18 cellular contexts compared by ENCODE assay signal in genomic region chrX:132955710-132956109, GRCh38. TPM values are rescaled to one million over a fixed set of nuclear protein-coding genes. Genes with fewer than 3 reads are reported as not detected.
A peak's percentile ranks its signal among the peaks of the same experiment; 100 is the strongest.
DNase-seq lines count a peak whose midpoint lies in the region; ATAC-seq and TF ChIP-seq lines count a peak whose summit lies in the region.
"Had no signal": no experiment of that assay in that cellular context is flagged by ENCODE, and none has a peak within 500 bp of the region (broad histone marks: within the 10 kb centered on the region; RNA-seq: fewer than 3 reads in every experiment).

No MANE protein-coding gene starts in this region.

- H3K36me3 ChIP-seq in HUES64 (ENCODE audit: insufficient read depth, low read length) (no peaks in the 10 kb centered on the region), esophagus squamous epithelium (no peaks in the 10 kb centered on the region), neuronal stem cell (replicated peaks in 1 of 2; ENCODE audit: control insufficient read depth in 2 of 2, insufficient read depth in 2 of 2, low read length in 2 of 2) (no peaks in the 10 kb centered on the region)
- H3K36me3 ChIP-seq: sigmoid colon, tibial nerve had no signal

- peaks cover 66% of the 10 kb centered on the region for H3K27me3 ChIP-seq in HUES64 (ENCODE audit: insufficient read depth, low read length)
- peaks cover 0 to 37% (median 3%) of the 10 kb centered on the region in 4 donors for H3K27me3 ChIP-seq in esophagus squamous epithelium
- H3K27me3 ChIP-seq in neuronal stem cell (ENCODE audit: control insufficient read depth in 3 of 3, insufficient read depth in 3 of 3, low read depth in 1 of 3, low read length in 3 of 3), result peaks cover 0 to 6% (median 0%) of the 10 kb centered on the region in 3 experiments

- H2BK5ac ChIP-seq in neuronal stem cell (ENCODE audit: low read length), result no peak overlapping the region

- no peak overlapping the region for H4K91ac ChIP-seq in neuronal stem cell (ENCODE audit: low read depth, low read length, poor library complexity)

- H3K9me3 Mint-ChIP-seq in stimulated activated memory B cell treated with anti-CD40 and anti-IgM and Interleukin-4, amounts not matched to agents 10 μg/mL and 1 μg/mL and 100 μg/mL, for 72 hours, result no peaks in the 10 kb centered on the region
- H3K9me3 Mint-ChIP-seq: dendritic cell treated with granulocyte-macrophage colony-stimulating factor and Interleukin-4, amounts not matched to agents 40 ng/mL and 50 ng/mL, for 4 days had no signal

- H2AFZ ChIP-seq in neuronal stem cell (ENCODE audit: low read length), result no peak overlapping the region

- no peak overlapping the region for H3K14ac ChIP-seq in neuronal stem cell (ENCODE audit: low read length)

- H2BK12ac ChIP-seq in neuronal stem cell (ENCODE audit: low read length), result no peak overlapping the region

- no peak overlapping the region for H3K23ac ChIP-seq in neuronal stem cell (ENCODE audit: low read depth, low read length, poor library complexity)

- intact Hi-C loops in esophagus squamous epithelium (cut with DNase I), result no loop called here

- no peak overlapping the region for H3K9ac ChIP-seq in HUES64 (ENCODE audit: low read depth, low read length)
- H3K9ac ChIP-seq in neuronal stem cell (ENCODE audit: low read depth, low read length, poor library complexity), result peak overlapping the region; percentile 70

- H2AK5ac ChIP-seq in neuronal stem cell (ENCODE audit: low read depth, low read length), result no peak overlapping the region

- H3K79me1 ChIP-seq in neuronal stem cell (ENCODE audit: low read depth, low read length), result peaks cover 5% of the 10 kb centered on the region

- H2BK120ac ChIP-seq in neuronal stem cell (ENCODE audit: low read depth, low read length), result no peak overlapping the region

- peak overlapping the region; percentile 67 for H3K4me3 ChIP-seq in HUES64 (ENCODE audit: low read length)
- peak overlapping the region in 3 of 4 donors; percentile 55 to 61 (median 58) for H3K4me3 ChIP-seq in esophagus squamous epithelium
- peak overlapping the region in 1 of 2 donors; percentile 99 for H3K4me3 ChIP-seq in neuronal stem cell (ENCODE audit: low read length in 2 of 2)
- H3K4me3 ChIP-seq: GM12878, lung had no signal

- H3K4me1 Mint-ChIP-seq in stimulated activated memory B cell treated with anti-CD40 and anti-IgM and Interleukin-4, amounts not matched to agents 10 μg/mL and 1 μg/mL and 100 μg/mL, for 72 hours, result peaks cover 7% of the 10 kb centered on the region

- H2BK15ac ChIP-seq in neuronal stem cell (ENCODE audit: low read length), result no peak overlapping the region

- no peaks in the 10 kb centered on the region for H3K9me3 ChIP-seq in HUES64 (ENCODE audit: insufficient read depth, low read depth, low read length)
- no peaks in the 10 kb centered on the region for H3K9me3 ChIP-seq in esophagus squamous epithelium
- H3K9me3 ChIP-seq in neuronal stem cell (replicated peaks in 1 of 2; ENCODE audit: control insufficient read depth in 2 of 2, insufficient read depth in 1 of 2, low read depth in 1 of 2, low read length in 2 of 2), result no peaks in the 10 kb centered on the region
- H3K9me3 ChIP-seq: sigmoid colon, tibial nerve had no signal

- no peak for TF ChIP-seq CTCF in esophagus squamous epithelium (IDR thresholded peaks at IDR 0.05)

- H3K4me1 ChIP-seq in HUES64 (ENCODE audit: insufficient read depth, low read length) (peaks cover 13% of the 10 kb centered on the region; the same call in 1 of the 2 replicates), esophagus squamous epithelium (peaks cover 0 to 40% (median 4%) of the 10 kb centered on the region in 3 donors), neuronal stem cell (ENCODE audit: control insufficient read depth in 2 of 2, insufficient read depth in 1 of 2, low read depth in 1 of 2, low read length in 2 of 2) (peaks cover 6 to 18% of the 10 kb centered on the region in 2 donors)

- H3K27ac ChIP-seq in HUES64 (ENCODE audit: low read depth, low read length), result no peak overlapping the region
- H3K27ac ChIP-seq in esophagus squamous epithelium, result no peak overlapping the region
- H3K27ac ChIP-seq in neuronal stem cell (replicated peaks; ENCODE audit: low read length), result no peak overlapping the region
- H3K27ac ChIP-seq: sigmoid colon, tibial nerve had no signal

- H4K8ac ChIP-seq in neuronal stem cell (ENCODE audit: low read depth, low read length), result no peak overlapping the region

- ATAC-seq in stimulated activated memory B cell treated with anti-CD40 and anti-IgM and Interleukin-4, amounts not matched to agents 10 μg/mL and 1 μg/mL and 100 μg/mL, for 72 hours, result no peak
- ATAC-seq in GM21786 (IDR thresholded peaks at IDR 0.05; ENCODE audit: unreplicated experiment), result no peak
- ATAC-seq: GM12878 had no signal

- peak overlapping the region; percentile 57 for H3K18ac ChIP-seq in neuronal stem cell (ENCODE audit: low read length)

- TF ChIP-seq POLR2A in esophagus squamous epithelium (IDR thresholded peaks at IDR 0.05), result no peak

- 10% methylated on average over 10 of the region's 10 CpGs for WGBS in HUES64
- 33 to 60% methylated on average over 1 of the region's 10 CpGs for WGBS in esophagus squamous epithelium, 2 donors
- WGBS in neuronal stem cell (ENCODE audit: extremely low coverage in 2 of 2, insufficient read length in 2 of 2, insufficient replicate concordance in 1 of 2), 2 donors, result no CpG with 5 or more reads among the region's 10 CpGs

- no peak overlapping the region for H3K4ac ChIP-seq in neuronal stem cell (ENCODE audit: low read length)

- H3K27me3 Mint-ChIP-seq in stimulated activated memory B cell treated with anti-CD40 and anti-IgM and Interleukin-4, amounts not matched to agents 10 μg/mL and 1 μg/mL and 100 μg/mL, for 72 hours, result peaks cover 21% of the 10 kb centered on the region

- peak overlapping the region; percentile 54 for H3K4me2 ChIP-seq in neuronal stem cell (ENCODE audit: insufficient read depth, low read length, poor library complexity, severe bottlenecking)

- H3K36me3 Mint-ChIP-seq in stimulated activated memory B cell treated with anti-CD40 and anti-IgM and Interleukin-4, amounts not matched to agents 10 μg/mL and 1 μg/mL and 100 μg/mL, for 72 hours, result no peaks in the 10 kb centered on the region

- H3K4me3 Mint-ChIP-seq in stimulated activated memory B cell treated with anti-CD40 and anti-IgM and Interleukin-4, amounts not matched to agents 10 μg/mL and 1 μg/mL and 100 μg/mL, for 72 hours, result no peak overlapping the region
- H3K4me3 Mint-ChIP-seq: dendritic cell treated with granulocyte-macrophage colony-stimulating factor and Interleukin-4, amounts not matched to agents 40 ng/mL and 50 ng/mL, for 4 days had no signal

- DNase-seq in NCI-H748 (lab: John Stamatoyannopoulos, UW; ENCODE audit: unreplicated experiment) (peak; percentile 15), NCI-H748 treated with DMSO at 0.1 percent for 48 hours (lab: John Stamatoyannopoulos, UW) (no peak), esophagus squamous epithelium (lab: John Stamatoyannopoulos, UW) (no peak), neuronal stem cell (ENCODE audit: low spot score) (no peak), HUDEP-2 (lab: John Stamatoyannopoulos, UW; ENCODE audit: unreplicated experiment in 76 of 76) (no peak)
- DNase-seq: activated CD4-positive, CD25-positive, alpha-beta regulatory T cell; activated effector memory CD4-positive, alpha-beta T cell treated with Interleukin-2 at 50 U/mL for 16 hours; foreskin fibroblast; IMR-90; NCI-H1436; sigmoid colon had no signal

- H3K27ac Mint-ChIP-seq in stimulated activated memory B cell treated with anti-CD40 and anti-IgM and Interleukin-4, amounts not matched to agents 10 μg/mL and 1 μg/mL and 100 μg/mL, for 72 hours, result no peak overlapping the region
- H3K27ac Mint-ChIP-seq: dendritic cell treated with granulocyte-macrophage colony-stimulating factor and Interleukin-4, amounts not matched to agents 40 ng/mL and 50 ng/mL, for 4 days had no signal

RNA-seq across cellular contexts. Expression of gene HS6ST2, which starts 2.7 kb away (rescaled TPM):
- polyA plus RNA-seq in HUES64 (2013, experiment 1 of 2), result 4.7 TPM
- polyA plus RNA-seq in HUES64 (2013, experiment 2 of 2), result 4.5 TPM
- 1 to 10 TPM; 6.3 to 9.0 (median 7.1) TPM for total RNA-seq in esophagus squamous epithelium
- 33.6 TPM for polyA plus RNA-seq in neuronal stem cell (2013, experiment 1 of 2)
- 34.6 TPM for polyA plus RNA-seq in neuronal stem cell (2013, experiment 2 of 2)
- total RNA-seq: GM12878, IMR-90 had no signal
- polyA plus RNA-seq: GM12878, IMR-90 had no signal
